Comparison of ENCODE assay signal across 15 cellular contexts in the genomic region with DNA sequence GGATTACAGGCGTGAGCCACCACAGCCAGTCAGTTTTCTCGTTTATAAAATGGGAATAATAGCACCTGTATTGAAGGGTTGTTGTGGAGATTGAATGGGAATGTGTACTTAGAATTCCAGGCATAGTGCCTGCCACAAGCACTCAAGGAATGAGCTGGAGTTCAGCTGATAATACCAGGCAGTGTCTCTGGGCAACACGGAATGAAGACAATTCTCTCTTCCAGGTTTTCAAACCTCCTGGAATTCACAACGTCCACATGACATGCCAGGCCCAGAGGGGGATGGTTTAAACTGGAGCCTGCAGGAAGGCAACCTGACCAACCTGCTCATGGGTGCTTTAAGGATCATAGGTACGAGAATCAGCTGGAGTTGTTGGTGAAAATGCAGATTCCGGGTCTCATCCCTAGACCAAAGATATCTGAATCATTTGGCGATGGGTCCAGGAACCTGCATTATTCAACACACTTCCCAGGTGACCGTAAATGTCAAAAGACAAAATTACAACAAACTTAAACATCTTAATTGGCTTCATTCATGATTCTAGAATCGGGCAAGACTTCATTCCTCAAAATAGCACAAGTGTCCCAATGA. TPM values are rescaled to one million over a fixed set of nuclear protein-coding genes. Genes with fewer than 3 reads are reported as not detected.
DNase-seq lines count a peak whose midpoint lies in the region; ATAC-seq and TF ChIP-seq lines count a peak whose summit lies in the region.
"Had no signal": no experiment of that assay in that cellular context is flagged by ENCODE, and none has a peak within 500 bp of the region (broad histone marks: within the 10 kb centered on the region; RNA-seq: fewer than 3 reads in every experiment).

No MANE protein-coding gene starts in this region.

- 59 to 75% methylated on average over 3 to 8 of the region's 9 CpGs for WGBS in gastroesophageal sphincter (ENCODE audit: low coverage in 1 of 2), 2 donors

- H3K27me3 ChIP-seq in CD8-positive, alpha-beta memory T cell (ENCODE audit: insufficient read depth, low read length, poor library complexity, severe bottlenecking) = no peaks in the 10 kb centered on the region
- H3K27me3 ChIP-seq in neural progenitor cell (no peaks in the 10 kb centered on the region), gastroesophageal sphincter (no peaks in the 10 kb centered on the region)
- H3K27me3 ChIP-seq: body of pancreas, right atrium auricular region had no signal

- no peak for TF ChIP-seq POLR2A in gastroesophageal sphincter (IDR thresholded peaks at IDR 0.05)

- no peaks in the 10 kb centered on the region for H3K36me3 ChIP-seq in CD8-positive, alpha-beta memory T cell (ENCODE audit: insufficient read depth, low read length)
- H3K36me3 ChIP-seq in neural progenitor cell (no peaks in the 10 kb centered on the region), gastroesophageal sphincter (no peaks in the 10 kb centered on the region)
- H3K36me3 ChIP-seq: right atrium auricular region had no signal

- intact Hi-C loops in dendritic cell treated with granulocyte-macrophage colony-stimulating factor and Interleukin-4, amounts not matched to agents 40 ng/mL and 50 ng/mL, for 4 days (cut with micrococcal nuclease) = no loop called here

- TF ChIP-seq CTCF in neural progenitor cell (IDR thresholded peaks at IDR 0.05) (no peak), gastroesophageal sphincter (IDR thresholded peaks at IDR 0.05) (no peak)

- ATAC-seq in gastroesophageal sphincter (no peak), HG02571 (IDR thresholded peaks at IDR 0.05; ENCODE audit: unreplicated experiment) (no peak)
- ATAC-seq: body of pancreas; stimulated activated memory B cell treated with anti-CD40 and anti-IgM and Interleukin-4, amounts not matched to agents 10 μg/mL and 1 μg/mL and 100 μg/mL, for 72 hours had no signal

- H3K27ac Mint-ChIP-seq in CD8-positive, alpha-beta memory T cell = peak overlapping the region in 2 of 8 donors; percentile 33 to 75
- H3K27ac Mint-ChIP-seq in dendritic cell treated with granulocyte-macrophage colony-stimulating factor and Interleukin-4, amounts not matched to agents 40 ng/mL and 50 ng/mL, for 4 days = peak overlapping the region; percentile 58
- peak overlapping the region; percentile 3 for H3K27ac Mint-ChIP-seq in neural progenitor cell
- H3K27ac Mint-ChIP-seq: stimulated activated memory B cell treated with anti-CD40 and anti-IgM and Interleukin-4, amounts not matched to agents 10 μg/mL and 1 μg/mL and 100 μg/mL, for 72 hours had no signal

- H3F3A ChIP-seq in neural progenitor cell (ENCODE audit: low read depth) = peaks cover 14% of the 10 kb centered on the region

- POLR2A ChIA-PET in CD8-positive, alpha-beta memory T cell (lab: Charles Lee) = interaction anchor here (0.5 to 0.7 kb wide), 3 partner anchors 11 to 395 kb away, joined by 3 to 5 read pairs (median 5); no protein-coding TSS in a partner anchor

- H3K4me3 Mint-ChIP-seq in CD8-positive, alpha-beta memory T cell = peak overlapping the region in 4 of 7 donors; percentile 39 to 73 (median 58)
- no peak overlapping the region for H3K4me3 Mint-ChIP-seq in dendritic cell treated with granulocyte-macrophage colony-stimulating factor and Interleukin-4, amounts not matched to agents 40 ng/mL and 50 ng/mL, for 4 days
- H3K4me3 Mint-ChIP-seq in neural progenitor cell = no peak overlapping the region
- H3K4me3 Mint-ChIP-seq: stimulated activated memory B cell treated with anti-CD40 and anti-IgM and Interleukin-4, amounts not matched to agents 10 μg/mL and 1 μg/mL and 100 μg/mL, for 72 hours had no signal

- peaks cover 27 to 36% (median 29%) of the 10 kb centered on the region in 3 donors for H3K4me1 Mint-ChIP-seq in CD8-positive, alpha-beta memory T cell
- H3K4me1 Mint-ChIP-seq in dendritic cell treated with granulocyte-macrophage colony-stimulating factor and Interleukin-4, amounts not matched to agents 40 ng/mL and 50 ng/mL, for 4 days (ENCODE audit: low read depth) = peaks cover 62% of the 10 kb centered on the region
- H3K4me1 Mint-ChIP-seq in neural progenitor cell = peaks cover 36% of the 10 kb centered on the region

- no peaks in the 10 kb centered on the region for H3K27me3 Mint-ChIP-seq in CD8-positive, alpha-beta memory T cell
- no peaks in the 10 kb centered on the region for H3K27me3 Mint-ChIP-seq in dendritic cell treated with granulocyte-macrophage colony-stimulating factor and Interleukin-4, amounts not matched to agents 40 ng/mL and 50 ng/mL, for 4 days
- peaks cover 3% of the 10 kb centered on the region for H3K27me3 Mint-ChIP-seq in neural progenitor cell (ENCODE audit: insufficient read depth, low read depth)
- H3K27me3 Mint-ChIP-seq: stimulated activated memory B cell treated with anti-CD40 and anti-IgM and Interleukin-4, amounts not matched to agents 10 μg/mL and 1 μg/mL and 100 μg/mL, for 72 hours had no signal

- no peak for DNase-seq in CD8-positive, alpha-beta memory T cell
- DNase-seq in M059J (ENCODE audit: low read depth) = peak; percentile 45
- peak; percentile 28 for DNase-seq in neural progenitor cell (ENCODE audit: low spot score)
- no peak for DNase-seq in activated CD4-positive, alpha-beta T cell treated with anti-CD3 and anti-CD28 coated beads, Interleukin-2, amount 50 U/mL, for 4 hours
- DNase-seq: activated CD4-positive, alpha-beta T cell treated with anti-CD3 and anti-CD28 coated beads for 4 hours; activated effector memory CD4-positive, alpha-beta T cell treated with anti-CD3 and anti-CD28 coated beads, Interleukin-2, amount 50 U/mL, for 16 hours; body of pancreas; effector CD8-positive, alpha-beta T cell; NCI-H2029; NCI-H526 treated with DMSO at 0.1 percent for 48 hours had no signal

- H4K20me1 ChIP-seq in neural progenitor cell (ENCODE audit: low read depth) = peaks cover 29% of the 10 kb centered on the region

- H3K9ac ChIP-seq in neural progenitor cell = no peak overlapping the region

- no peak for TF ChIP-seq EP300 in gastroesophageal sphincter (IDR thresholded peaks at IDR 0.05)

- H3K79me2 ChIP-seq in neural progenitor cell (ENCODE audit: low read depth) = peaks cover 30% of the 10 kb centered on the region

- H2AFZ ChIP-seq in neural progenitor cell (replicated peaks) = no peak overlapping the region

- no peak overlapping the region for H3K27ac ChIP-seq in CD8-positive, alpha-beta memory T cell (ENCODE audit: low read depth, low read length)
- H3K27ac ChIP-seq in neural progenitor cell (no peak overlapping the region), gastroesophageal sphincter (no peak overlapping the region)
- H3K27ac ChIP-seq: body of pancreas, right atrium auricular region had no signal

- H3K9me3 Mint-ChIP-seq in CD8-positive, alpha-beta memory T cell = no peaks in the 10 kb centered on the region
- H3K9me3 Mint-ChIP-seq in dendritic cell treated with granulocyte-macrophage colony-stimulating factor and Interleukin-4, amounts not matched to agents 40 ng/mL and 50 ng/mL, for 4 days = no peaks in the 10 kb centered on the region
- H3K9me3 Mint-ChIP-seq in neural progenitor cell = no peaks in the 10 kb centered on the region
- H3K9me3 Mint-ChIP-seq: stimulated activated memory B cell treated with anti-CD40 and anti-IgM and Interleukin-4, amounts not matched to agents 10 μg/mL and 1 μg/mL and 100 μg/mL, for 72 hours had no signal

- peaks cover 0 to 10% (median 0%) of the 10 kb centered on the region in 3 donors for H3K36me3 Mint-ChIP-seq in CD8-positive, alpha-beta memory T cell
- peaks cover 13% of the 10 kb centered on the region for H3K36me3 Mint-ChIP-seq in dendritic cell treated with granulocyte-macrophage colony-stimulating factor and Interleukin-4, amounts not matched to agents 40 ng/mL and 50 ng/mL, for 4 days (ENCODE audit: low read depth)
- no peaks in the 10 kb centered on the region for H3K36me3 Mint-ChIP-seq in neural progenitor cell

- peaks cover 28% of the 10 kb centered on the region for H3K4me1 ChIP-seq in CD8-positive, alpha-beta memory T cell (ENCODE audit: insufficient read depth, low read length)
- H3K4me1 ChIP-seq in neural progenitor cell (peaks cover 22% of the 10 kb centered on the region), gastroesophageal sphincter (peaks cover 3 to 52% (median 9%) of the 10 kb centered on the region in 3 donors)

- H3K9me3 ChIP-seq in CD8-positive, alpha-beta memory T cell (ENCODE audit: low read length) = no peaks in the 10 kb centered on the region
- H3K9me3 ChIP-seq in neural progenitor cell (ENCODE audit: low read depth) (no peaks in the 10 kb centered on the region), gastroesophageal sphincter (no peaks in the 10 kb centered on the region)
- H3K9me3 ChIP-seq: body of pancreas, right atrium auricular region had no signal

- H3K4me3 ChIP-seq in CD8-positive, alpha-beta memory T cell (ENCODE audit: low read length) = no peak overlapping the region
- no peak overlapping the region for H3K4me3 ChIP-seq in neural progenitor cell
- H3K4me3 ChIP-seq in gastroesophageal sphincter = no peak overlapping the region
- H3K4me3 ChIP-seq: body of pancreas, right atrium auricular region had no signal

- CTCF ChIA-PET in CD8-positive, alpha-beta memory T cell (lab: Charles Lee) = interaction anchor here (0.7 to 1.2 kb wide), 3 partner anchors 15 to 67 kb away, joined by 3 to 4 read pairs (median 3); no protein-coding TSS in a partner anchor

- H3K4me2 ChIP-seq in neural progenitor cell = no peak overlapping the region

RNA-seq across cellular contexts. Expression of a gene that starts 1.9 kb away (rescaled TPM):
- total RNA-seq in CD8-positive, alpha-beta memory T cell = 10 to 100 TPM; 64.2 to 67.3 TPM
- 35.7 TPM for polyA plus RNA-seq in CD8-positive, alpha-beta memory T cell
- total RNA-seq in M059J (2014; rRNA removed; shearing (Covaris generic)) = 62.0 and 84.9 TPM in 2 replicates
- total RNA-seq in neural progenitor cell (ENCODE audit: low replicate concordance) (35.3 and 38.1 TPM in 2 replicates), gastroesophageal sphincter (10 to 100 TPM; 27.6 to 43.6 (median 38.4) TPM)

Comparison
In these comparisons a context has a peak if more than half of its experiments do, and no peak if none do; other contexts are left out.
1. DNase-seq: peak in M059J (single experiment) and neural progenitor cell (single experiment); none in CD8-positive, alpha-beta memory T cell (0 of 5) and activated CD4-positive, alpha-beta T cell treated with anti-CD3 and anti-CD28 coated beads, Interleukin-2, amount 50 U/mL, for 4 hours (0 of 2).
2. H3K4me3 Mint-ChIP-seq: peak in CD8-positive, alpha-beta memory T cell (4 of 7); none in dendritic cell treated with granulocyte-macrophage colony-stimulating factor and Interleukin-4, amounts not matched to agents 40 ng/mL and 50 ng/mL, for 4 days (single experiment) and neural progenitor cell (single experiment).